8 cellular contexts compared by ENCODE assay signal in the genomic region with DNA sequence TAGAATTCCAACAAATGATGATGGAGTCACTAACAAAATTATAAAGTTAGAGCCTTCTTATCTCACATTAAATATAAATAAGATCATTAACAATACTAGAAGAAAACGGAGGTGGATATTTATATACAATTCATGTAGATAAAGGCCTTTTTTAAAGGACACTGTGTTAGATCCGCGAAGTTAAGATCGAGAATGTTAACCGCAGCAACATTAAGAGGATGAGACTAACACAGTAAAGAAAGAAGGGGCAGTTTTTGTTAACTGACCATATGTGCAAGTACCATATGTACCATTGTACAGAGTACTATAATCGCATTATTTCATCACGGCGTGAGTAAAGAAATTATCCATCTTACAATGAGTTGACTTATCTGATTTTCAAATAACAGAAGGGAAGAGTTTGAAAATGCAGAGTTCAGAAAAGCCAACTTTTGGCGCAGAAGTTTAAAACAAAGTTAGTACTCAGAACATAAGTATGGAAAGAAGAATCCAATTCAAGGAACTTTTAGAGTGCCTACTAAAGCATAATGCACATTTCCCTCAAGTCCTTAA. TPM values are rescaled to one million over a fixed set of nuclear protein-coding genes. Genes with fewer than 3 reads are reported as not detected.
DNase-seq lines count a peak whose midpoint lies in the region; ATAC-seq, FAIRE-seq and TF ChIP-seq lines count a peak whose summit lies in the region.

No MANE protein-coding gene starts in this region.

- FAIRE-seq in GM19239 (lab: Jason Lieb, UNC) (peak; percentile 8), GM12892 (lab: Jason Lieb, UNC) (no peak)

- no peak for TF ChIP-seq CTCF in foreskin fibroblast (IDR thresholded peaks at IDR 0.05; ENCODE audit: low read depth, low read length)

- no peaks in the 10 kb centered on the region for H3K9me3 ChIP-seq in skeletal muscle satellite cell (replicated peaks; ENCODE audit: low read length)

- peak overlapping the region; percentile 82 to 93 for H3K4me3 ChIP-seq in foreskin fibroblast (ENCODE audit: low read depth in 1 of 2, low read length in 2 of 2)
- peak overlapping the region; percentile 88 for H3K4me3 ChIP-seq in skeletal muscle satellite cell (ENCODE audit: low read length)

- H3K27me3 ChIP-seq in skeletal muscle satellite cell (ENCODE audit: control insufficient read depth, insufficient read depth, low read length): no peaks in the 10 kb centered on the region

- peak overlapping the region; percentile 90 for H3K9ac ChIP-seq in skeletal muscle satellite cell (ENCODE audit: low read depth, low read length)

- H3K4me2 ChIP-seq in skeletal muscle satellite cell (ENCODE audit: low read length): peak overlapping the region; percentile 94

- H3K4me1 ChIP-seq in skeletal muscle satellite cell (ENCODE audit: control insufficient read depth, insufficient read depth, low read length): peaks cover 21% of the 10 kb centered on the region

- ATAC-seq in GM21723 (IDR thresholded peaks at IDR 0.05; ENCODE audit: unreplicated experiment): no peak

- TF ChIP-seq POLR2A in GM12892 (IDR thresholded peaks at IDR 0.05; ENCODE audit: low read depth, low read length): no peak

- no peak for DNase-seq in GM19239 (ENCODE audit: insufficient read length, low spot score)
- DNase-seq in SK-N-DZ (ENCODE audit: low spot score): peak; percentile 23
- DNase-seq in foreskin fibroblast: peak in 1 of 2 donors; percentile 8
- no peak for DNase-seq in HCEC 1CT
- no peak for DNase-seq in NCI-H146 treated with DMSO at 0.1 percent for 48 hours (lab: John Stamatoyannopoulos, UW; ENCODE audit: unreplicated experiment)
- no peak for DNase-seq in GM12892 (ENCODE audit: insufficient read length)

- no peaks in the 10 kb centered on the region for H3K36me3 ChIP-seq in skeletal muscle satellite cell (ENCODE audit: insufficient read depth, low read length)

RNA-seq across cellular contexts. Expression of a gene that starts 1.4 kb away (rescaled TPM):
- polyA plus RNA-seq in SK-N-DZ (2014; cell fraction: cytosol; rRNA removed): 7.7 and 9.1 TPM in 2 replicates
- polyA plus RNA-seq in SK-N-DZ (2014; cell fraction: nucleus; rRNA removed): 6.7 and 8.0 TPM in 2 replicates
- 12.0 and 12.9 TPM in 2 replicates for total RNA-seq in skeletal muscle satellite cell (2012; rRNA removed)
- 7.6 TPM for polyA plus RNA-seq in GM12892 (2012; ENCODE audit: missing spikeins)
